9 cellular contexts compared by ENCODE assay signal in the genomic region with DNA sequence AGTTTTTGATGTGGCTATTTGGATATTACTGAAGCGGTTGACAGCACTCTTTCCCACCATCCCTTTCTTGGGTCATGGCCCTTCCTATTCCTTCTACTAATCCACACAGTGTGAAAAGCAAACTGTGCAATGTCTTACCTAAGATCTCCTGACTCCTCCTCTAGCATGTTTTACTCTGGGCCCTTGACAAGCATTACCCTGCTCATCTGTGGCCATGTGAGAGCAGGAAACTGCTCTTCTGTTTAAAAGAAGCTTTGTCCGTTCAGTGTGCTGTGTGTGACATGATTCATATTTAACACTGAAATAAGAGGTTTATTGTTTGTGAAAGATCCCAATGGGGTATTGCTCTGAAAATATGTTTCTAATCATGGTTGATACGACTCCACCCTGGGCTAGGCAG.
"Had no signal": no experiment of that assay in that cellular context is flagged by ENCODE, and none has a peak within 500 bp of the region (broad histone marks: within the 10 kb centered on the region; RNA-seq: fewer than 3 reads in every experiment).

No MANE protein-coding gene starts in this region.

- H3K9me3 ChIP-seq: HAP-1 had no signal

- DNase-seq: GM23248, GOT3, H7, H9, HCEC 1CT, HFFc6 had no signal

- H3K4me3 ChIP-seq: GM23248, GM23338, HAP-1 had no signal

- H2AFZ ChIP-seq: GM23248, GM23338 had no signal

- H3K27ac Mint-ChIP-seq: GM23338, H9, HFFc6 had no signal

- H3K9ac ChIP-seq: GM23248 had no signal

- H3K4me2 ChIP-seq: GM23338 had no signal

- ATAC-seq: GM23338, HCT116 had no signal

- H3K27ac ChIP-seq: GM23248 had no signal

- H3K4me3 Mint-ChIP-seq: GM23338, H9, HFFc6 had no signal

- H3K36me3 ChIP-seq: HAP-1 had no signal

- H3K4me1 Mint-ChIP-seq: GM23338 had no signal

- H3K4me1 ChIP-seq: HAP-1 had no signal
